8 cellular contexts compared by ENCODE assay signal in genomic region chr10:52779541-52780390, GRCh38.
DNase-seq lines count a peak whose midpoint lies in the region; ATAC-seq lines count a peak whose summit lies in the region.

No MANE protein-coding gene starts in this region.

- DNase-seq in GDM1 (lab: John Stamatoyannopoulos, UW), result peak; percentile 48
- DNase-seq in RKO (ENCODE audit: low spot score), result peak; percentile 48
- DNase-seq in T47D (ENCODE audit: low read depth in 1 of 2, low spot score in 1 of 2), result peak; percentile 75 to 86
- peak; percentile 90 for DNase-seq in islet precursor cell
- DNase-seq in stimulated activated CD4-positive, alpha-beta T cell treated with anti-CD3 and anti-CD28 coated beads, Interleukin-4, amount 100 ng/mL, for 48 hours (ENCODE audit: low read depth in 2 of 2), result peak; percentile 25 to 43
- no peak for DNase-seq in NCI-H187 (lab: John Stamatoyannopoulos, UW)

- in situ Hi-C loops in T47D (cut with HindIII; ENCODE audit: low pct_unique_long_range_greater_than_20kb, low sequenced_read_pairs), result no loop called here

- ATAC-seq in GM19455 (IDR thresholded peaks at IDR 0.05; ENCODE audit: unreplicated experiment), result peak; percentile 94
- peak; percentile 92 for ATAC-seq in HG03432 (IDR thresholded peaks at IDR 0.05; ENCODE audit: unreplicated experiment)

Comparison
In these comparisons a context has a peak if more than half of its experiments do, and no peak if none do; other contexts are left out.
1. DNase-seq: peak in GDM1 (single experiment), RKO (single experiment), T47D (2 of 2), islet precursor cell (single experiment) and stimulated activated CD4-positive, alpha-beta T cell treated with anti-CD3 and anti-CD28 coated beads, Interleukin-4, amount 100 ng/mL, for 48 hours (2 of 2); none in NCI-H187 (0 of 2).